1 cellular context compared by ENCODE assay signal in genomic region chr13:30585748-30586262, GRCh38.
TF ChIP-seq lines count a peak whose summit lies in the region.

No MANE protein-coding gene starts in this region.

TF ChIP-seq in K562, 482 proteins besides CTCF, POLR2A, EP300 and RAD21 (continued from another document and continues in another):
- TF ChIP-seq SREBF2 (CRISPR knock-in tag; IDR thresholded peaks at IDR 0.05) (no peak), TSHZ1 (CRISPR knock-in tag; IDR thresholded peaks at IDR 0.05) (no peak), E2F4 (CRISPR knock-in tag; IDR thresholded peaks at IDR 0.05; ENCODE audit: low read depth) (no peak), RHOXF2B (CRISPR knock-in tag; conservative IDR thresholded peaks at IDR 0.05) (no peak), ZNF124 (CRISPR knock-in tag; IDR thresholded peaks at IDR 0.05) (no peak), HIVEP1 (CRISPR knock-in tag; IDR thresholded peaks at IDR 0.05) (no peak), SOX6 (IDR thresholded peaks at IDR 0.05) (0 out of 2 replicates have a peak, but pooled peaks have one; percentile 54), CEBPZ (IDR thresholded peaks at IDR 0.05; ENCODE audit: borderline replicate concordance, low read depth, low read length) (no peak), SRSF7 (optimal IDR thresholded peaks at IDR 0.05; ENCODE audit: low read depth, low read length) (no peak), RBFOX2 (IDR thresholded peaks at IDR 0.05; ENCODE audit: low read depth, low read length) (no peak), MGA (IDR thresholded peaks at IDR 0.05) (no peak), CBFA2T2 (conservative IDR thresholded peaks at IDR 0.05) (peak; percentile 70), ZNF431 (CRISPR knock-in tag; IDR thresholded peaks at IDR 0.05) (no peak), ZNF184 (CRISPR knock-in tag; IDR thresholded peaks at IDR 0.05) (no peak), PRDM10 (IDR thresholded peaks at IDR 0.05; ENCODE audit: partially characterized antibody) (no peak), KLF16 (IDR thresholded peaks at IDR 0.05) (peak; percentile 8; the same call in 1 of the 2 replicates), NR1H2 (CRISPR knock-in tag; IDR thresholded peaks at IDR 0.05) (no peak), TFE3 (CRISPR knock-in tag; IDR thresholded peaks at IDR 0.05) (no peak), ZFX (CRISPR knock-in tag; IDR thresholded peaks at IDR 0.05) (no peak), ATF1 (CRISPR knock-in tag; IDR thresholded peaks at IDR 0.05) (no peak), ATF1 (tag; IDR thresholded peaks at IDR 0.05) (0 out of 2 replicates have a peak, but pooled peaks have one; percentile 29), ZBTB34 (CRISPR knock-in tag; IDR thresholded peaks at IDR 0.05) (no peak), BMI1 (IDR thresholded peaks at IDR 0.05; ENCODE audit: low read length) (no peak), ZNF655 (CRISPR knock-in tag; IDR thresholded peaks at IDR 0.05) (no peak)
